ENCODE assay signal across 24 cellular contexts in the genomic region with DNA sequence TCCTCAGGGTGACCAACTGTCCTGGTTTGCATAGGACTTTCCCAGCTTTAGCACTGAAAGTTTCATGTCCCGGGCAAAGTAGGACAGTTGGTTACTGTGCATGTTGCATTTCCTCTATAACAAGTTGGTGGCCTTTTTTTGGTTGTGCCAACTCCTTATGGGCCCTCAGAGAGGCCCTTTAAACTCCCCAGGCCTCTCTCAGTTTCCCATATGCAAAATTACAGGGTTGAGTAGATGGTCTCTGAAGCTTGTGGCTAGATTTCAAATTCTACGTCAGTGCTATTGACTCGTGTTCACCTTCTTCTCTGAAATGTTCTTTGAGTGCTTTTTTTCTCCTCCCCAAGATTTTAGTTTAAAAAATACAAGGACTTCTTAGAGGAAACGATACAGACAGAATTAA.
"Had no signal": no experiment of that assay in that cellular context is flagged by ENCODE, and none has a peak within 500 bp of the region (broad histone marks: within the 10 kb centered on the region; RNA-seq: fewer than 3 reads in every experiment).

No MANE protein-coding gene starts in this region.

- H3K9me3 Mint-ChIP-seq: IgD-negative memory B cell had no signal

- H3K27ac Mint-ChIP-seq: IgD-negative memory B cell had no signal

- H3K4me3 Mint-ChIP-seq: IgD-negative memory B cell had no signal

- H3K36me3 Mint-ChIP-seq: IgD-negative memory B cell had no signal

- H3K27ac ChIP-seq: HL-60, KMS-11, RWPE1 had no signal

- H3K4me3 ChIP-seq: K562 had no signal

- ATAC-seq: K562, Panc1, PC-3 had no signal

- H3K4me2 ChIP-seq: KMS-11, SK-N-SH had no signal

- H3K9ac ChIP-seq: KMS-11, SK-N-SH had no signal

- DNase-seq: Kasumi-1, MV-4-11, NCI-H1048, NCI-H1105, NCI-H1417, NCI-H1436 treated with DMSO at 0.1 percent for 48 hours, NCI-H1694, NCI-H187 treated with DMSO at 0.1 percent for 48 hours, NCI-H2029 treated with DMSO at 0.1 percent for 48 hours, NCI-H345, NCI-H446 treated with DMSO at 0.1 percent for 48 hours, NCI-H510A treated with DMSO at 0.1 percent for 48 hours, NCI-H526, NCI-H82, PC-3, SHP77, SK-N-SH, SW 1271 had no signal

- H3K9me3 ChIP-seq: SK-N-SH had no signal
